In genomic region chr3:21273256-21273999, GRCh38 we compare ENCODE assay signal across 15 cellular contexts.
DNase-seq lines count a peak whose midpoint lies in the region; ATAC-seq and TF ChIP-seq lines count a peak whose summit lies in the region.
"Had no signal": no experiment of that assay in that cellular context is flagged by ENCODE, and none has a peak within 500 bp of the region (broad histone marks: within the 10 kb centered on the region; RNA-seq: fewer than 3 reads in every experiment).

No MANE protein-coding gene starts in this region.

- WGBS in thyroid gland, 2 donors, result 6 to 14% methylated on average over 4 of the region's 4 CpGs

- no peaks in the 10 kb centered on the region for H3K9me3 ChIP-seq in RWPE2 (ENCODE audit: severe bottlenecking)
- H3K9me3 ChIP-seq in thyroid gland, result no peaks in the 10 kb centered on the region

- DNase-seq in GM04504 (ENCODE audit: low read depth), result peak; percentile 25
- DNase-seq in RWPE2 (ENCODE audit: low spot score), result no peak
- peak; percentile 65 for DNase-seq in fibroblast of pulmonary artery (ENCODE audit: low read depth)
- peak; percentile 81 to 87 for DNase-seq in thyroid gland
- no peak for DNase-seq in NCI-H345 treated with DMSO at 0.1 percent for 48 hours (lab: John Stamatoyannopoulos, UW; ENCODE audit: unreplicated experiment)
- DNase-seq: activated B cell treated with CpG ODN at 0.5 μM for 24 hours; activated naive CD4-positive, alpha-beta T cell treated with Interleukin-2 at 50 U/mL for 16 hours; caudate nucleus; CD4-positive, CD25-positive, alpha-beta regulatory T cell; effector memory CD8-positive, alpha-beta T cell; glutamatergic neuron; NCI-H2029 treated with DMSO at 0.1 percent for 48 hours; T-helper 1 cell had no signal

- TF ChIP-seq CTCF in RWPE2 (IDR thresholded peaks at IDR 0.05; ENCODE audit: poor library complexity, severe bottlenecking) (no peak), fibroblast of pulmonary artery (IDR thresholded peaks at IDR 0.05; ENCODE audit: low read length, missing control alignments) (no peak), thyroid gland (IDR thresholded peaks at IDR 0.05) (no peak)

- ATAC-seq in RWPE2 (ENCODE audit: low read depth) (peak; percentile 57; the same call in 2 of the 3 replicates), HG02759 (IDR thresholded peaks at IDR 0.05; ENCODE audit: unreplicated experiment) (no peak), GM21786 (IDR thresholded peaks at IDR 0.05; ENCODE audit: unreplicated experiment) (no peak)
- ATAC-seq: effector memory CD8-positive, alpha-beta T cell had no signal

- H3K27ac ChIP-seq in RWPE2 (ENCODE audit: poor library complexity, severe bottlenecking) (peak overlapping the region; percentile 72), thyroid gland (peak overlapping the region in 2 of 3 donors; percentile 63 to 73)

- H3K36me3 ChIP-seq in RWPE2 (ENCODE audit: low read depth), result no peaks in the 10 kb centered on the region
- H3K36me3 ChIP-seq in thyroid gland, result no peaks in the 10 kb centered on the region

- TF ChIP-seq POLR2A in thyroid gland (IDR thresholded peaks at IDR 0.05), result no peak

- H3K4me1 ChIP-seq in RWPE2 (ENCODE audit: insufficient read depth, poor library complexity, severe bottlenecking), result peaks cover 11% of the 10 kb centered on the region
- H3K4me1 ChIP-seq in thyroid gland, result peaks cover 15 to 21% of the 10 kb centered on the region in 2 donors

- H3K4me3 ChIP-seq in RWPE2 (ENCODE audit: severe bottlenecking), result no peak overlapping the region
- H3K4me3 ChIP-seq in fibroblast of pulmonary artery (replicated peaks; ENCODE audit: low read depth, low read length), result no peak overlapping the region
- H3K4me3 ChIP-seq in thyroid gland (replicated peaks in 1 of 3), result no peak overlapping the region

- intact Hi-C loops in thyroid gland (cut with DNase I), result no loop called here

- H3K27me3 ChIP-seq in RWPE2 (ENCODE audit: insufficient read depth, poor library complexity, severe bottlenecking) (no peaks in the 10 kb centered on the region), thyroid gland (no peaks in the 10 kb centered on the region)

Comparison
In these comparisons a context has a peak if more than half of its experiments do, and no peak if none do; other contexts are left out.
1. DNase-seq: peak in GM04504 (single experiment), fibroblast of pulmonary artery (single experiment) and thyroid gland (2 of 2); none in RWPE2 (single experiment) and NCI-H345 treated with DMSO at 0.1 percent for 48 hours (single experiment).